Comparison of ENCODE assay signal across 14 cellular contexts in the genomic region with DNA sequence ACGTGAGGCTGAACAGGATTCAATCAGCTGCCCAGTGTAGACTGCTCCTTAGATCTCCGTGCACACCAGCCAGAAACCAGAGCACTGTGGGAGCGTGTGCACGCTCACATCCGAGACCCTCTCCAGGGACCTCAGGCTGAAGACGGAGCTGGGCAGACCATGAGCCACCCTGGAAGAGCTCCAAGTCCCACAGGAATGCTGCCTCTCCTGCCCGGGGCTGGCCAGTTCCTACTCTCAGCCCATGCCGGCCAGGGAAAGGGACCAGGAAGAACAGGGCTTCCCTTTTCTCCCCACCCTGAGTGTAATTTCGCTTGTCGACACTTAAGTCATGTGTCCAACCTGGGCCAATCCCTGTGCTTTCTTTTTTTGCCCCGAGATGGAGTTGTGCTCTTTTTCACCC. TPM values are rescaled to one million over a fixed set of nuclear protein-coding genes. Genes with fewer than 3 reads are reported as not detected.
DNase-seq lines count a peak whose midpoint lies in the region; ATAC-seq and TF ChIP-seq lines count a peak whose summit lies in the region.
"Had no signal": no experiment of that assay in that cellular context is flagged by ENCODE, and none has a peak within 500 bp of the region (broad histone marks: within the 10 kb centered on the region; RNA-seq: fewer than 3 reads in every experiment).

No MANE protein-coding gene starts in this region.

- no peaks in the 10 kb centered on the region for H3K9me3 Mint-ChIP-seq in CD4-positive, CD25-positive, alpha-beta regulatory T cell
- H3K9me3 Mint-ChIP-seq in dendritic cell treated with granulocyte-macrophage colony-stimulating factor and Interleukin-4, amounts not matched to agents 40 ng/mL and 50 ng/mL, for 4 days: no peaks in the 10 kb centered on the region
- no peaks in the 10 kb centered on the region for H3K9me3 Mint-ChIP-seq in osteocyte (ENCODE audit: unreplicated experiment)
- H3K9me3 Mint-ChIP-seq: brain had no signal

- TF ChIP-seq CTCF in Panc1 (IDR thresholded peaks at IDR 0.05) (no peak), osteocyte (IDR thresholded peaks at IDR 0.05) (no peak)

- POLR2A ChIA-PET in Panc1 (lab: Charles Lee): interaction anchor here (0.5 kb wide), 1 partner anchor 48 kb away, joined by 4 read pairs; no protein-coding TSS in a partner anchor

- H3K4me1 Mint-ChIP-seq in CD4-positive, CD25-positive, alpha-beta regulatory T cell: peaks cover 0 to 16% (median 4%) of the 10 kb centered on the region in 4 donors
- H3K4me1 Mint-ChIP-seq in dendritic cell treated with granulocyte-macrophage colony-stimulating factor and Interleukin-4, amounts not matched to agents 40 ng/mL and 50 ng/mL, for 4 days (ENCODE audit: low read depth): peaks cover 36% of the 10 kb centered on the region
- H3K4me1 Mint-ChIP-seq in osteocyte (ENCODE audit: unreplicated experiment): peaks cover 9% of the 10 kb centered on the region

- DNase-seq in CD4-positive, CD25-positive, alpha-beta regulatory T cell: no peak
- DNase-seq in Panc1 (ENCODE audit: low read depth, low spot score) (no peak), osteocyte (ENCODE audit: extremely low spot score, unreplicated experiment) (no peak), NCI-H82 (lab: John Stamatoyannopoulos, UW) (no peak), EL (no peak)
- DNase-seq: C1 segment of cervical spinal cord; NCI-H187; NCI-H69; stimulated activated CD4-positive, alpha-beta T cell treated with anti-CD3 and anti-CD28 coated beads, Interleukin-12 subunit alpha, Interleukin-12 subunit beta, amount 100 ng/mL, for 4 hours had no signal

- CTCF ChIA-PET in Panc1 (lab: Charles Lee): no interaction called here

- H3K27me3 ChIP-seq in CD4-positive, CD25-positive, alpha-beta regulatory T cell (ENCODE audit: control insufficient read depth, insufficient read depth, low read length): no peaks in the 10 kb centered on the region
- H3K27me3 ChIP-seq in Panc1 (ENCODE audit: control insufficient read depth, insufficient read depth, low read length): no peaks in the 10 kb centered on the region
- H3K27me3 ChIP-seq: suprapubic skin had no signal

- no peak overlapping the region for H3K4me3 ChIP-seq in CD4-positive, CD25-positive, alpha-beta regulatory T cell (ENCODE audit: low read depth, low read length)
- no peak overlapping the region for H3K4me3 ChIP-seq in Panc1 (ENCODE audit: low read depth in 2 of 2, low read length in 2 of 2)
- H3K4me3 ChIP-seq: suprapubic skin had no signal

- in situ Hi-C loops in Panc1 (cut with HindIII; ENCODE audit: low pct_unique_long_range_greater_than_20kb, low sequenced_read_pairs): no loop called here

- H3K27ac Mint-ChIP-seq in CD4-positive, CD25-positive, alpha-beta regulatory T cell: no peak overlapping the region
- peak overlapping the region; percentile 6 for H3K27ac Mint-ChIP-seq in dendritic cell treated with granulocyte-macrophage colony-stimulating factor and Interleukin-4, amounts not matched to agents 40 ng/mL and 50 ng/mL, for 4 days
- peak overlapping the region; percentile 19 for H3K27ac Mint-ChIP-seq in osteocyte (ENCODE audit: unreplicated experiment)

- BruUV-seq in Panc1 (replicated peaks; lab: Mats Ljungman, UMichigan): no TSS peak

- no peak for ATAC-seq in CD4-positive, CD25-positive, alpha-beta regulatory T cell (ENCODE audit: low read depth in 2 of 2)
- ATAC-seq in Panc1: peak; percentile 40
- ATAC-seq in GM19452 (IDR thresholded peaks at IDR 0.05; ENCODE audit: unreplicated experiment): no peak

- H3K4me3 Mint-ChIP-seq in CD4-positive, CD25-positive, alpha-beta regulatory T cell: no peak overlapping the region
- H3K4me3 Mint-ChIP-seq in dendritic cell treated with granulocyte-macrophage colony-stimulating factor and Interleukin-4, amounts not matched to agents 40 ng/mL and 50 ng/mL, for 4 days: no peak overlapping the region
- no peak overlapping the region for H3K4me3 Mint-ChIP-seq in osteocyte (ENCODE audit: unreplicated experiment)

- H3K4me1 ChIP-seq in CD4-positive, CD25-positive, alpha-beta regulatory T cell (ENCODE audit: control insufficient read depth, insufficient read depth, low read length, poor library complexity, severe bottlenecking): peaks cover 2% of the 10 kb centered on the region
- H3K4me1 ChIP-seq in Panc1 (ENCODE audit: control insufficient read depth, insufficient read depth, low read length): peaks cover under 1% of the 10 kb centered on the region; the same call in 1 of the 2 replicates
- H3K4me1 ChIP-seq: parathyroid adenoma had no signal

- H3K27ac ChIP-seq in CD4-positive, CD25-positive, alpha-beta regulatory T cell (ENCODE audit: insufficient read depth, low read length, poor library complexity, severe bottlenecking): peak overlapping the region; percentile 8
- no peak overlapping the region for H3K27ac ChIP-seq in Panc1 (ENCODE audit: low read length)
- H3K27ac ChIP-seq: parathyroid adenoma, suprapubic skin had no signal

- H3K36me3 Mint-ChIP-seq in CD4-positive, CD25-positive, alpha-beta regulatory T cell: peaks cover 22% of the 10 kb centered on the region
- peaks cover 98% of the 10 kb centered on the region for H3K36me3 Mint-ChIP-seq in dendritic cell treated with granulocyte-macrophage colony-stimulating factor and Interleukin-4, amounts not matched to agents 40 ng/mL and 50 ng/mL, for 4 days (ENCODE audit: low read depth)
- H3K36me3 Mint-ChIP-seq in osteocyte (ENCODE audit: unreplicated experiment): peaks cover 29% of the 10 kb centered on the region

- intact Hi-C loops in Panc1 (cut with micrococcal nuclease; ENCODE audit: unreplicated experiment): no loop called here
- intact Hi-C loops in dendritic cell treated with granulocyte-macrophage colony-stimulating factor and Interleukin-4, amounts not matched to agents 40 ng/mL and 50 ng/mL, for 4 days (cut with micrococcal nuclease): no loop called here

- no peaks in the 10 kb centered on the region for H3K27me3 Mint-ChIP-seq in CD4-positive, CD25-positive, alpha-beta regulatory T cell
- H3K27me3 Mint-ChIP-seq in dendritic cell treated with granulocyte-macrophage colony-stimulating factor and Interleukin-4, amounts not matched to agents 40 ng/mL and 50 ng/mL, for 4 days: no peaks in the 10 kb centered on the region
- no peaks in the 10 kb centered on the region for H3K27me3 Mint-ChIP-seq in osteocyte (ENCODE audit: unreplicated experiment)

- H3K9me3 ChIP-seq in CD4-positive, CD25-positive, alpha-beta regulatory T cell (ENCODE audit: control insufficient read depth in 2 of 2, low read length in 2 of 2): no peaks in the 10 kb centered on the region
- H3K9me3 ChIP-seq in Panc1 (ENCODE audit: control insufficient read depth, insufficient read depth, low read depth, low read length): no peaks in the 10 kb centered on the region
- H3K9me3 ChIP-seq: suprapubic skin had no signal

- peaks cover 45% of the 10 kb centered on the region for H3K36me3 ChIP-seq in CD4-positive, CD25-positive, alpha-beta regulatory T cell (ENCODE audit: control insufficient read depth, insufficient read depth, low read length)
- peaks cover 24% of the 10 kb centered on the region for H3K36me3 ChIP-seq in Panc1 (ENCODE audit: control insufficient read depth, insufficient read depth, low read length)

RNA-seq across cellular contexts. Expression of a gene that starts 6.9 kb away (rescaled TPM):
- 90.9 TPM for total RNA-seq in CD4-positive, CD25-positive, alpha-beta regulatory T cell
- polyA plus RNA-seq in CD4-positive, CD25-positive, alpha-beta regulatory T cell: 10 to 100 TPM; 24.8 to 57.6 (median 39.6) TPM
- total RNA-seq in Panc1 (2021; ENCODE audit: unreplicated experiment) (253 TPM), osteocyte (72.6 and 78.5 TPM in 2 replicates)
- polyA plus RNA-seq in Panc1 (2012; ENCODE audit: insufficient read length): 263 TPM

RNA-seq across cellular contexts. Expression of a gene that starts 7.0 kb away (rescaled TPM):
- 44.4 TPM for total RNA-seq in CD4-positive, CD25-positive, alpha-beta regulatory T cell
- 100 to 1,000 TPM; 262 to 331 (median 290) TPM for polyA plus RNA-seq in CD4-positive, CD25-positive, alpha-beta regulatory T cell
- total RNA-seq in Panc1 (2021; ENCODE audit: unreplicated experiment) (218 TPM), osteocyte (119 and 138 TPM in 2 replicates)
- 339 TPM for polyA plus RNA-seq in Panc1 (2012; ENCODE audit: insufficient read length)

RNA-seq across cellular contexts. Expression of a gene that starts 13.4 kb away (rescaled TPM):
- 578 TPM for total RNA-seq in CD4-positive, CD25-positive, alpha-beta regulatory T cell
- 100 to 1,000 TPM in 2 of 4 donors, 10 to 100 TPM in 2; 91.4 to 141 (median 99.4) TPM for polyA plus RNA-seq in CD4-positive, CD25-positive, alpha-beta regulatory T cell
- total RNA-seq in Panc1 (2021; ENCODE audit: unreplicated experiment): 420 TPM
- polyA plus RNA-seq in Panc1 (2012; ENCODE audit: insufficient read length): 534 TPM
- 430 and 433 TPM in 2 replicates for total RNA-seq in osteocyte

RNA-seq across cellular contexts. Expression of a gene that starts 17.5 kb away (rescaled TPM):
- not detected for total RNA-seq in CD4-positive, CD25-positive, alpha-beta regulatory T cell
- under 1 TPM in 1 of 4 donors, not detected in 3; 0.10 TPM for polyA plus RNA-seq in CD4-positive, CD25-positive, alpha-beta regulatory T cell
- 3.9 TPM for total RNA-seq in Panc1 (2021; ENCODE audit: unreplicated experiment)
- polyA plus RNA-seq in Panc1 (2012; ENCODE audit: insufficient read length): 3.3 TPM
- 0.56 and 0.68 TPM in 2 replicates for total RNA-seq in osteocyte

RNA-seq across cellular contexts. Expression of a gene that starts 24.2 kb away (rescaled TPM):
- total RNA-seq in CD4-positive, CD25-positive, alpha-beta regulatory T cell: 231 TPM
- polyA plus RNA-seq in CD4-positive, CD25-positive, alpha-beta regulatory T cell: 100 to 1,000 TPM; 186 to 216 (median 207) TPM
- 759 TPM for total RNA-seq in Panc1 (2021; ENCODE audit: unreplicated experiment)
- polyA plus RNA-seq in Panc1 (2012; ENCODE audit: insufficient read length): 1,541 TPM
- total RNA-seq in osteocyte: 792 and 837 TPM in 2 replicates

Comparison
In these comparisons a context has a peak if more than half of its experiments do, and no peak if none do; other contexts are left out.
1. H3K27ac Mint-ChIP-seq: peak in dendritic cell treated with granulocyte-macrophage colony-stimulating factor and Interleukin-4, amounts not matched to agents 40 ng/mL and 50 ng/mL, for 4 days (single experiment) and osteocyte (single experiment); none in CD4-positive, CD25-positive, alpha-beta regulatory T cell (0 of 3).